In the genomic region with DNA sequence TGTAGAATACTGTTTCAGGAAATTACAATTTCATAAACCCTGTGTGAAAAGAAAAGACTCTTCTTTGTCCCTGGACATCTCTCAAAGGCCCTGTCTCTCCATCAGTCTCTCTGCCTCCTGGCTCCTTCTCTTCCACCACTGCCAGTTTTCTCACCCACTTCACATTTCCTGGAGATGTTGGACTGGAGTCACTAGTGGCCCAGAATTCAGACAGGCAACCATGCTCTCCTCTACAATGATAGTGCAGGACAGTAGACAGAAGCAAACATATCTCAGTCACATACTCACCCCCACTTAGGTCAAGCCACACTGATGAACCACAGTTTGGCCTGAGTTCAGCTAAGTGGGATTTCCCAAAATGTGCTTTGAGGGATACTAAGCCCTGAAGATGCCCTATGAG, we compare ENCODE assay signal across 22 cellular contexts. TPM values are rescaled to one million over a fixed set of nuclear protein-coding genes. Genes with fewer than 3 reads are reported as not detected.
DNase-seq lines count a peak whose midpoint lies in the region; ATAC-seq, FAIRE-seq and TF ChIP-seq lines count a peak whose summit lies in the region.
"Had no signal": no experiment of that assay in that cellular context is flagged by ENCODE, and none has a peak within 500 bp of the region (broad histone marks: within the 10 kb centered on the region; RNA-seq: fewer than 3 reads in every experiment).

No MANE protein-coding gene starts in this region.

- intact Hi-C loops in left ventricle myocardium superior (cut with micrococcal nuclease): no loop called here

- FAIRE-seq in bronchial epithelial cell (lab: Jason Lieb, UNC): peak; percentile 77
- FAIRE-seq: A204.1, GM12878 had no signal

- POLR2A ChIA-PET in T-cell (lab: Charles Lee): no interaction called here

- no peak for TF ChIP-seq CTCF in right atrium auricular region (IDR thresholded peaks at IDR 0.05)
- no peak for TF ChIP-seq CTCF in bronchial epithelial cell (IDR thresholded peaks at IDR 0.05; ENCODE audit: insufficient read depth, low read length, severe bottlenecking)

- peak overlapping the region; percentile 53 to 61 for H3K27ac Mint-ChIP-seq in T-cell
- H3K27ac Mint-ChIP-seq: CD8-positive, alpha-beta memory T cell; HFFc6 had no signal

- no peaks in the 10 kb centered on the region for H3K9me3 ChIP-seq in right atrium auricular region
- H3K9me3 ChIP-seq: BE2C had no signal

- CTCF ChIA-PET in T-cell (lab: Charles Lee): no interaction called here

- peaks cover 4% of the 10 kb centered on the region for H3K36me3 Mint-ChIP-seq in T-cell

- no peaks in the 10 kb centered on the region for H3K4me1 ChIP-seq in right atrium auricular region

- H3K4me3 Mint-ChIP-seq in T-cell: peak overlapping the region in 1 of 3 donors; percentile 11
- H3K4me3 Mint-ChIP-seq: CD4-positive, CD25-positive, alpha-beta regulatory T cell; CD8-positive, alpha-beta memory T cell; HFFc6 had no signal

- no peaks in the 10 kb centered on the region for H3K27me3 ChIP-seq in right atrium auricular region
- H3K27me3 ChIP-seq in bronchial epithelial cell (ENCODE audit: control insufficient read depth, insufficient read depth, low read length): peaks cover 4% of the 10 kb centered on the region

- no peak for DNase-seq in left ventricle myocardium superior
- DNase-seq in right atrium auricular region (ENCODE audit: low spot score): no peak
- no peak for DNase-seq in T-cell
- DNase-seq in bronchial epithelial cell (ENCODE audit: low read depth): no peak
- DNase-seq in NCI-H1048 (lab: John Stamatoyannopoulos, UW): no peak
- DNase-seq: ACHN; BE2C; C1 segment of cervical spinal cord; CD4-positive, CD25-positive, alpha-beta regulatory T cell; CD8-positive, alpha-beta memory T cell; COR-L47; DMS 273 treated with DMSO at 0.1 percent for 48 hours; DMS53; DND-41; EL; GOT3; H7; HFFc6 had no signal

- peaks cover 12 to 18% (median 18%) of the 10 kb centered on the region in 3 donors for H3K4me1 Mint-ChIP-seq in T-cell
- H3K4me1 Mint-ChIP-seq: CD8-positive, alpha-beta memory T cell had no signal

- no peak overlapping the region for H3K27ac ChIP-seq in right atrium auricular region

- H3K9me3 Mint-ChIP-seq in T-cell: peaks cover 0 to 4% (median 4%) of the 10 kb centered on the region in 3 donors

- H3K36me3 ChIP-seq in right atrium auricular region (no peaks in the 10 kb centered on the region), bronchial epithelial cell (ENCODE audit: control insufficient read depth, insufficient read depth, low read length) (no peaks in the 10 kb centered on the region)
- H3K36me3 ChIP-seq: BE2C had no signal

- ATAC-seq in left ventricle myocardium superior (peak; percentile 38), T-cell (replicated peaks in 1 of 4) (no peak), HG02884 (IDR thresholded peaks at IDR 0.05; ENCODE audit: unreplicated experiment) (no peak)
- ATAC-seq: GM12878, HCT116 had no signal

- H3K27me3 Mint-ChIP-seq in T-cell: peaks cover 0 to 20% of the 10 kb centered on the region in 2 donors

- no peak overlapping the region for H3K4me3 ChIP-seq in right atrium auricular region
- H3K4me3 ChIP-seq in bronchial epithelial cell (ENCODE audit: low read depth, low read length): no peak overlapping the region
- H3K4me3 ChIP-seq: GM12878 had no signal

RNA-seq across cellular contexts. Expression of a gene that starts 29.8 kb away (rescaled TPM):
- total RNA-seq in left ventricle myocardium superior (12.0 TPM), right atrium auricular region (10 to 100 TPM; 10.3 to 10.5 TPM), T-cell (10 to 100 TPM; 14.0 to 25.4 (median 19.2) TPM), bronchial epithelial cell (9.0 and 14.2 TPM in 2 replicates)
